1 cellular context compared by ENCODE assay signal in genomic region chr22:48212727-48213126, GRCh38.
"Had no signal": no experiment of that assay in that cellular context is flagged by ENCODE, and none has a peak within 500 bp of the region (broad histone marks: within the 10 kb centered on the region; RNA-seq: fewer than 3 reads in every experiment).

No MANE protein-coding gene starts in this region.

- H3K36me3 ChIP-seq: MG63 had no signal

- H3K9me3 ChIP-seq: MG63 had no signal

- H3K4me3 ChIP-seq: MG63 had no signal
